1 cellular context compared by ENCODE assay signal in genomic region chr22:37745548-37746365, GRCh38.
TF ChIP-seq lines count a peak whose summit lies in the region.

No MANE protein-coding gene starts in this region.

TF ChIP-seq in GM12878, 131 proteins besides CTCF, POLR2A, EP300 and RAD21 (continued from another document and continues in another):
- TF ChIP-seq RUNX3 (IDR thresholded peaks at IDR 0.05; ENCODE audit: low read length) = 0 out of 2 replicates have a peak, but pooled peaks have one; percentile 16
- TF ChIP-seq CBX3 (IDR thresholded peaks at IDR 0.05; ENCODE audit: borderline replicate concordance, low read depth) = no peak
- TF ChIP-seq PKNOX1 (IDR thresholded peaks at IDR 0.05) = peak; percentile 92
- TF ChIP-seq TCF12 (IDR thresholded peaks at IDR 0.05; ENCODE audit: low read depth, low read length) = no peak
- TF ChIP-seq SKIL (IDR thresholded peaks at IDR 0.05; ENCODE audit: low read depth, poor library complexity, severe bottlenecking) = no peak
- no peak for TF ChIP-seq ZNF274 (IDR thresholded peaks at IDR 0.05; ENCODE audit: insufficient read depth, insufficient read length)
- no peak for TF ChIP-seq PAX5 (IDR thresholded peaks at IDR 0.05; ENCODE audit: borderline replicate concordance, low read depth, low read length)
- no peak for TF ChIP-seq BMI1 (IDR thresholded peaks at IDR 0.05; ENCODE audit: borderline replicate concordance)
- no peak; the same call in 1 of the 2 replicates for TF ChIP-seq NR2F1 (conservative IDR thresholded peaks at IDR 0.05)
- TF ChIP-seq LARP7 (IDR thresholded peaks at IDR 0.05) = peak; percentile 26; the same call in 1 of the 2 replicates
- no peak for TF ChIP-seq ZZZ3 (IDR thresholded peaks at IDR 0.05; ENCODE audit: control insufficient read depth, insufficient read length, low read depth)
- no peak for TF ChIP-seq IRF5 (IDR thresholded peaks at IDR 0.05; ENCODE audit: borderline replicate concordance)
- TF ChIP-seq NFYA (IDR thresholded peaks at IDR 0.05; ENCODE audit: borderline replicate concordance, low read depth, low read length) = no peak
- TF ChIP-seq GABPA (IDR thresholded peaks at IDR 0.05; ENCODE audit: low read depth) = no peak; the same call in 1 of the 2 replicates
- no peak for TF ChIP-seq SRF (IDR thresholded peaks at IDR 0.05; ENCODE audit: low read depth in 2 of 2, low read length in 2 of 2)
- no peak for TF ChIP-seq ZNF207 (IDR thresholded peaks at IDR 0.05; ENCODE audit: borderline replicate concordance)
- TF ChIP-seq SMAD5 (IDR thresholded peaks at IDR 0.05; ENCODE audit: low read depth) = no peak
- TF ChIP-seq FOXM1 (IDR thresholded peaks at IDR 0.05; ENCODE audit: low read depth, low read length) = no peak
- TF ChIP-seq SUPT20H (IDR thresholded peaks at IDR 0.05; ENCODE audit: borderline replicate concordance, control insufficient read depth, low read depth, low read length) = no peak
- peak; percentile 56; the same call in 1 of the 2 replicates for TF ChIP-seq DPF2 (IDR thresholded peaks at IDR 0.05)
- no peak for TF ChIP-seq EZH2 (IDR thresholded peaks at IDR 0.05; ENCODE audit: borderline replicate concordance, control insufficient read depth, low read depth, low read length)
- no peak for TF ChIP-seq CHD4 (IDR thresholded peaks at IDR 0.05)
- TF ChIP-seq ZBTB4 (CRISPR knock-in tag; IDR thresholded peaks at IDR 0.05) = no peak
- peak; percentile 15 for TF ChIP-seq FOS (IDR thresholded peaks at IDR 0.05; ENCODE audit: borderline replicate concordance, extremely low read depth, insufficient read length)
- no peak for TF ChIP-seq HDAC2 (IDR thresholded peaks at IDR 0.05)
- TF ChIP-seq GATAD2B (conservative IDR thresholded peaks at IDR 0.05; ENCODE audit: low read depth) = peak; percentile 20
- TF ChIP-seq RFX5 (IDR thresholded peaks at IDR 0.05; ENCODE audit: low read depth, low read length) = no peak
- TF ChIP-seq HSF1 (IDR thresholded peaks at IDR 0.05; ENCODE audit: low read depth, low read length) = no peak
- TF ChIP-seq BACH1 (IDR thresholded peaks at IDR 0.05; ENCODE audit: borderline replicate concordance) = peak; percentile 44; the same call in 1 of the 2 replicates
- TF ChIP-seq EGR1 (IDR thresholded peaks at IDR 0.05; ENCODE audit: borderline replicate concordance in 1 of 2, low read depth in 2 of 2, low read length in 2 of 2) = peak; percentile 36 to 94
- TF ChIP-seq POLR2AphosphoS2 (IDR thresholded peaks at IDR 0.05; ENCODE audit: low read depth, low read length) = no peak
- no peak for TF ChIP-seq ZNF217 (IDR thresholded peaks at IDR 0.05)
- no peak for TF ChIP-seq TARDBP (IDR thresholded peaks at IDR 0.05; ENCODE audit: borderline replicate concordance)
- peak; percentile 57; the same call in 1 of the 2 replicates for TF ChIP-seq NKRF (conservative IDR thresholded peaks at IDR 0.05)
- TF ChIP-seq BCL3 (IDR thresholded peaks at IDR 0.05; ENCODE audit: borderline replicate concordance, insufficient read depth, low read depth, low read length, poor library complexity, severe bottlenecking) = no peak
- TF ChIP-seq NBN (IDR thresholded peaks at IDR 0.05) = no peak
- TF ChIP-seq MYC (IDR thresholded peaks at IDR 0.05; ENCODE audit: insufficient read depth, insufficient read length, insufficient replicate concordance, low read length, severe bottlenecking) = no peak
- no peak for TF ChIP-seq ZBED1 (IDR thresholded peaks at IDR 0.05; ENCODE audit: borderline replicate concordance)
- peak; percentile 83 for TF ChIP-seq SP1 (IDR thresholded peaks at IDR 0.05; ENCODE audit: low read depth, low read length)
- TF ChIP-seq FOXK2 (IDR thresholded peaks at IDR 0.05) = no peak
- TF ChIP-seq IRF4 (IDR thresholded peaks at IDR 0.05; ENCODE audit: low read depth, low read length) = no peak
- TF ChIP-seq E2F4 (IDR thresholded peaks at IDR 0.05; ENCODE audit: low read depth, low read length) = peak; percentile 49; the same call in 1 of the 2 replicates
- no peak for TF ChIP-seq SREBF1 (IDR thresholded peaks at IDR 0.05; ENCODE audit: low read length)
- no peak for TF ChIP-seq ZNF592 (IDR thresholded peaks at IDR 0.05)
- no peak for TF ChIP-seq ELK1 (IDR thresholded peaks at IDR 0.05; ENCODE audit: low read depth, low read length)
